28 cellular contexts compared by ENCODE assay signal in genomic region chr19:13363954-13364353, GRCh38.
"Had no signal": no experiment of that assay in that cellular context is flagged by ENCODE, and none has a peak within 500 bp of the region (broad histone marks: within the 10 kb centered on the region; RNA-seq: fewer than 3 reads in every experiment).

No MANE protein-coding gene starts in this region.

- H3K36me3 ChIP-seq: left lung, neural progenitor cell, ovary, right atrium auricular region, right lobe of liver, thyroid gland, transverse colon, upper lobe of left lung, vagina had no signal

- H3K27ac ChIP-seq: left lung, neural progenitor cell, ovary, right atrium auricular region, right lobe of liver, testis, thyroid gland, transverse colon, upper lobe of left lung, vagina had no signal

- H3K4me2 ChIP-seq: neural progenitor cell, smooth muscle cell had no signal

- H2AFZ ChIP-seq: neural progenitor cell had no signal

- H3K4me3 ChIP-seq: left lung, lung, neural progenitor cell, ovary, right atrium auricular region, right lobe of liver, smooth muscle cell, testis, thyroid gland, transverse colon, upper lobe of left lung, vagina had no signal

- H3K4me3 Mint-ChIP-seq: mesothelial cell of epicardium; naive B cell; natural killer cell; nephron progenitor cell; neural progenitor cell; stimulated activated memory B cell treated with anti-CD40 and anti-IgM and Interleukin-4, amounts not matched to agents 10 μg/mL and 1 μg/mL and 100 μg/mL, for 72 hours; stimulated activated naive CD8-positive, alpha-beta T cell treated with anti-CD3 and anti-CD28 coated beads, Interleukin-15, amount 100 ng/mL, for 72 hours had no signal

- H3K27ac Mint-ChIP-seq: mesothelial cell of epicardium; natural killer cell; nephron progenitor cell; neural progenitor cell; progenitor cell of endocrine pancreas; stimulated activated memory B cell treated with anti-CD40 and anti-IgM and Interleukin-4, amounts not matched to agents 10 μg/mL and 1 μg/mL and 100 μg/mL, for 72 hours; stimulated activated naive CD8-positive, alpha-beta T cell treated with anti-CD3 and anti-CD28 coated beads, Interleukin-15, amount 100 ng/mL, for 72 hours had no signal

- DNase-seq: hypothalamus; kidney; left colon; left lung; mesendoderm; naive B cell; natural killer cell; nephron progenitor cell; ovary; right lobe of liver; stimulated activated CD4-positive, alpha-beta T cell treated with anti-CD3 and anti-CD28 coated beads, Interleukin-1b, Interleukin-23, amount 100 ng/mL, for 48 hours; stimulated activated CD4-positive, alpha-beta T cell treated with anti-CD3 and anti-CD28 coated beads, Interleukin-2, amount 100 ng/mL, for 48 hours; stimulated activated CD4-positive, alpha-beta T cell treated with anti-CD3 and anti-CD28 coated beads, Interleukin-4, amount 100 ng/mL, for 4 hours; stimulated activated CD8-positive, alpha-beta memory T cell treated with anti-CD3 and anti-CD28 coated beads, Interleukin-4, amount 100 ng/mL, for 48 hours; stimulated activated naive CD4-positive, alpha-beta T cell treated with Interleukin-2 at 50 U/mL for 16 hours; stimulated activated naive CD8-positive, alpha-beta T cell treated with anti-CD3 and anti-CD28 coated beads, Interleukin-15, amount 100 ng/mL, for 72 hours; testis; thyroid gland; transverse colon; upper lobe of left lung had no signal

- ATAC-seq: left colon; left lung; natural killer cell; right lobe of liver; stimulated activated memory B cell treated with anti-CD40 and anti-IgM and Interleukin-4, amounts not matched to agents 10 μg/mL and 1 μg/mL and 100 μg/mL, for 72 hours; stimulated activated naive CD8-positive, alpha-beta T cell treated with anti-CD3 and anti-CD28 coated beads, Interleukin-15, amount 100 ng/mL, for 72 hours had no signal

- H3K36me3 Mint-ChIP-seq: mesothelial cell of epicardium; neural progenitor cell; stimulated activated memory B cell treated with anti-CD40 and anti-IgM and Interleukin-4, amounts not matched to agents 10 μg/mL and 1 μg/mL and 100 μg/mL, for 72 hours had no signal

- H3K4me1 ChIP-seq: left lung, neural progenitor cell, right atrium auricular region, right lobe of liver, testis, thyroid gland, transverse colon, upper lobe of left lung, vagina had no signal

- H3K9me3 ChIP-seq: ovary, right lobe of liver, testis, thyroid gland, transverse colon, vagina had no signal

- H3K9ac ChIP-seq: neural progenitor cell had no signal

- H3K27me3 Mint-ChIP-seq: stimulated activated memory B cell treated with anti-CD40 and anti-IgM and Interleukin-4, amounts not matched to agents 10 μg/mL and 1 μg/mL and 100 μg/mL, for 72 hours had no signal

- H3K27me3 ChIP-seq: neural progenitor cell, ovary, right atrium auricular region, right lobe of liver, testis, thyroid gland, transverse colon, upper lobe of left lung, vagina had no signal

- H3K4me1 Mint-ChIP-seq: mesothelial cell of epicardium; naive B cell; natural killer cell; nephron progenitor cell; neural progenitor cell; stimulated activated memory B cell treated with anti-CD40 and anti-IgM and Interleukin-4, amounts not matched to agents 10 μg/mL and 1 μg/mL and 100 μg/mL, for 72 hours; stimulated activated naive CD8-positive, alpha-beta T cell treated with anti-CD3 and anti-CD28 coated beads, Interleukin-15, amount 100 ng/mL, for 72 hours had no signal
